Comparison of ENCODE assay signal across 10 cellular contexts in genomic region chr5:173234129-173234793, GRCh38. TPM values are rescaled to one million over a fixed set of nuclear protein-coding genes. Genes with fewer than 3 reads are reported as not detected.
A peak's percentile ranks its signal among the peaks of the same experiment; 100 is the strongest.
DNase-seq lines count a peak whose midpoint lies in the region; ATAC-seq, FAIRE-seq and TF ChIP-seq lines count a peak whose summit lies in the region.
"Had no signal": no experiment of that assay in that cellular context is flagged by ENCODE, and none has a peak within 500 bp of the region (broad histone marks: within the 10 kb centered on the region; RNA-seq: fewer than 3 reads in every experiment).

No MANE protein-coding gene starts in this region.

- peaks cover 53 to 62% (median 60%) of the 10 kb centered on the region in 3 donors for H3K4me1 Mint-ChIP-seq in T-cell

- H3K27ac ChIP-seq in heart right ventricle = peak overlapping the region; percentile 73 to 95 (median 88)
- no peak overlapping the region for H3K27ac ChIP-seq in hepatocyte
- H3K27ac ChIP-seq in stomach smooth muscle (ENCODE audit: low read length) = no peak overlapping the region

- H2AFZ ChIP-seq in hepatocyte = peak overlapping the region; percentile 31

- H3K27me3 ChIP-seq in heart right ventricle (peaks cover 25 to 100% (median 96%) of the 10 kb centered on the region in 7 donors), hepatocyte (peaks cover 100% of the 10 kb centered on the region), stomach smooth muscle (ENCODE audit: control insufficient read depth in 1 of 2, insufficient read depth in 2 of 2, low read length in 2 of 2) (peaks cover 80 to 83% of the 10 kb centered on the region in 2 donors)

- H3K79me2 ChIP-seq in hepatocyte = no peaks in the 10 kb centered on the region

- peak overlapping the region in 1 of 2 donors; percentile 65 for H3K9ac ChIP-seq in stomach smooth muscle (ENCODE audit: low read length in 2 of 2)

- intact Hi-C loops in heart right ventricle (cut with DNase I) = loop anchor here in 4 of 10 donors (2.0 to 10.0 kb wide), 4 partner anchors 45 to 69 kb away; no protein-coding TSS in a partner anchor
- intact Hi-C loops in cardiac septum (cut with DNase I) = loop anchor here (2.0 kb wide), 1 partner anchor 45 kb away; no protein-coding TSS in a partner anchor

- H3K9me3 ChIP-seq in heart right ventricle = no peaks in the 10 kb centered on the region
- H3K9me3 ChIP-seq in hepatocyte (ENCODE audit: low read depth) = no peaks in the 10 kb centered on the region
- no peaks in the 10 kb centered on the region for H3K9me3 ChIP-seq in stomach smooth muscle (ENCODE audit: control insufficient read depth in 2 of 2, low read length in 2 of 2)

- H3K36me3 ChIP-seq in heart right ventricle (peaks cover 0 to 13% (median 0%) of the 10 kb centered on the region in 9 donors), hepatocyte (replicated peaks; ENCODE audit: insufficient read depth, low read depth) (no peaks in the 10 kb centered on the region), stomach smooth muscle (ENCODE audit: control insufficient read depth in 2 of 2, insufficient read depth in 2 of 2, low read length in 2 of 2) (no peaks in the 10 kb centered on the region)

- no peak for FAIRE-seq in HTR-8/SVneo (lab: Jason Lieb, UNC)

- ATAC-seq in heart right ventricle (no peak), T-cell (replicated peaks in 1 of 4) (no peak)

- TF ChIP-seq CTCF in heart right ventricle (IDR thresholded peaks at IDR 0.05) (no peak), hepatocyte (IDR thresholded peaks at IDR 0.05; ENCODE audit: poor library complexity) (no peak)

- in situ Hi-C loops in ACHN (cut with HindIII; ENCODE audit: low pct_ligation_motif_present, low pct_unique_long_range_greater_than_20kb, low sequenced_read_pairs) = no loop called here

- no peaks in the 10 kb centered on the region for H3K9me2 ChIP-seq in hepatocyte (replicated peaks; ENCODE audit: insufficient read depth)

- peak overlapping the region in 2 of 3 donors; percentile 28 to 59 for H3K4me3 Mint-ChIP-seq in T-cell

- CTCF ChIA-PET in T-cell (lab: Charles Lee) = no interaction called here

- no peaks in the 10 kb centered on the region for H3K36me3 Mint-ChIP-seq in T-cell

- peaks cover 67 to 86% of the 10 kb centered on the region in 2 donors for H3K27me3 Mint-ChIP-seq in T-cell

- H3K4me1 ChIP-seq in heart right ventricle = peaks cover 9 to 70% (median 41%) of the 10 kb centered on the region in 9 donors
- H3K4me1 ChIP-seq in hepatocyte (ENCODE audit: insufficient read depth) = peaks cover 29% of the 10 kb centered on the region
- peaks cover 40% of the 10 kb centered on the region for H3K4me1 ChIP-seq in stomach smooth muscle (ENCODE audit: control insufficient read depth, insufficient read depth, low read length)

- POLR2A ChIA-PET in T-cell (lab: Charles Lee) = no interaction called here

- H3K4me3 ChIP-seq in heart right ventricle = peak overlapping the region; percentile 44 to 73 (median 62)
- no peak overlapping the region for H3K4me3 ChIP-seq in hepatocyte
- H3K4me3 ChIP-seq in stomach smooth muscle (ENCODE audit: low read length in 2 of 2) = peak overlapping the region; percentile 31 to 55

- no peaks in the 10 kb centered on the region for H3K9me3 Mint-ChIP-seq in T-cell

- peak overlapping the region; percentile 69 for H3K4me2 ChIP-seq in hepatocyte

- peak overlapping the region in 1 of 2 donors; percentile 31 for H3K27ac Mint-ChIP-seq in T-cell

- 4 to 11% methylated on average over 33 of the region's 33 CpGs for WGBS in heart right ventricle, 2 donors
- 7% methylated on average over 33 of the region's 33 CpGs for WGBS in hepatocyte (ENCODE audit: low lambda C conversion rate, missing lambda C conversion rate)

- H4K20me1 ChIP-seq in hepatocyte (ENCODE audit: insufficient read depth, poor library complexity, severe bottlenecking) = no peaks in the 10 kb centered on the region

- DNase-seq in heart right ventricle (peak in 1 of 2 donors; percentile 25), cardiac septum (ENCODE audit: low spot score) (no peak), T-cell (no peak), hepatocyte (ENCODE audit: low spot score) (no peak), amniotic stem cell (lab: John Stamatoyannopoulos, UW) (no peak), HTR-8/SVneo (ENCODE audit: insufficient read length, low spot score) (no peak), ACHN (no peak)

RNA-seq across cellular contexts. Expression of gene NKX2-5, which starts 0.7 kb away (rescaled TPM):
- 100 to 1,000 TPM; 137 to 295 (median 192) TPM for total RNA-seq in heart right ventricle
- polyA plus RNA-seq in heart right ventricle = 100 to 1,000 TPM in 1 of 2 donors, 10 to 100 TPM in 1; 69.1 to 274 TPM
- total RNA-seq in cardiac septum = 157 TPM
- not detected for total RNA-seq in T-cell
- total RNA-seq in hepatocyte = not detected in 2 replicates
- polyA plus RNA-seq in hepatocyte = 0.21 and 0.39 TPM in 2 replicates
- total RNA-seq: aorta, epithelial cell of proximal tubule had no signal

Comparison
In these comparisons a context has a peak if more than half of its experiments do, and no peak if none do; other contexts are left out.
1. H3K27ac ChIP-seq: peak in heart right ventricle (10 of 10); none in hepatocyte (single experiment) and stomach smooth muscle (single experiment).
2. RNA of gene NKX2-5, which starts 0.7 kb away (total RNA-seq): 137 to 295 TPM in heart right ventricle and 157 TPM in cardiac septum (single experiment); not detected in hepatocyte and not detected in T-cell; every median in the first group is over 100 times any median in the second.